Comparison of ENCODE assay signal across 10 cellular contexts in genomic region chr4:30722092-30722915, GRCh38. TPM values are rescaled to one million over a fixed set of nuclear protein-coding genes. Genes with fewer than 3 reads are reported as not detected.
DNase-seq lines count a peak whose midpoint lies in the region; ATAC-seq and TF ChIP-seq lines count a peak whose summit lies in the region.
"Had no signal": no experiment of that assay in that cellular context is flagged by ENCODE, and none has a peak within 500 bp of the region (broad histone marks: within the 10 kb centered on the region; RNA-seq: fewer than 3 reads in every experiment).

No MANE protein-coding gene starts in this region.

- TF ChIP-seq POLR2A in erythroblast (IDR thresholded peaks at IDR 0.05; ENCODE audit: low read length) = no peak

- no TSS peak for BruUV-seq in mammary epithelial cell (replicated peaks; lab: Mats Ljungman, UMichigan)

- no peaks in the 10 kb centered on the region for H3K9me3 ChIP-seq in mammary epithelial cell (replicated peaks; ENCODE audit: insufficient read depth, low read length)
- H3K9me3 ChIP-seq in skeletal muscle satellite cell (replicated peaks; ENCODE audit: low read length) = no peaks in the 10 kb centered on the region

- H3K9ac ChIP-seq in mammary epithelial cell (ENCODE audit: insufficient read depth, low read length) (no peak overlapping the region), skeletal muscle satellite cell (ENCODE audit: low read depth, low read length) (peak overlapping the region; percentile 53)

- peaks cover 4% of the 10 kb centered on the region; the same call in 2 of the 3 replicates for H3K9me3 Mint-ChIP-seq in GM23338

- no peaks in the 10 kb centered on the region for H3K9me2 ChIP-seq in GM23338 (ENCODE audit: insufficient read depth)

- peak overlapping the region; percentile 72 for H3K4me3 Mint-ChIP-seq in GM23338

- H3K36me3 ChIP-seq in GM23338 (ENCODE audit: insufficient read depth) (no peaks in the 10 kb centered on the region), mammary epithelial cell (ENCODE audit: insufficient read depth, low read length) (no peaks in the 10 kb centered on the region), skeletal muscle satellite cell (ENCODE audit: insufficient read depth, low read length) (no peaks in the 10 kb centered on the region)

- intact Hi-C loops in mammary epithelial cell (cut with micrococcal nuclease) = loop anchor here (5.0 kb wide), 1 partner anchor 75 kb away; no protein-coding TSS in a partner anchor

- H4K20me1 ChIP-seq in GM23338 (replicated peaks; ENCODE audit: insufficient read depth) = peaks cover 4% of the 10 kb centered on the region; the same call in 1 of the 2 replicates
- no peaks in the 10 kb centered on the region for H4K20me1 ChIP-seq in mammary epithelial cell (ENCODE audit: insufficient read depth, low read length)

- H3K79me2 ChIP-seq in GM23338 (replicated peaks; ENCODE audit: insufficient read depth) (no peaks in the 10 kb centered on the region), mammary epithelial cell (ENCODE audit: insufficient read depth, low read length) (peaks cover 50% of the 10 kb centered on the region)

- H3K4me3 ChIP-seq in GM23338 = peak overlapping the region; percentile 96
- H3K4me3 ChIP-seq in mammary epithelial cell (replicated peaks in 1 of 3; ENCODE audit: insufficient read depth in 1 of 3, low read depth in 2 of 3, low read length in 3 of 3) = peak overlapping the region; percentile 41 to 81 (median 79)
- peak overlapping the region; percentile 90 for H3K4me3 ChIP-seq in skeletal muscle satellite cell (ENCODE audit: low read length)

- H3K27ac ChIP-seq in GM23338 (ENCODE audit: low read depth) (no peak overlapping the region), mammary epithelial cell (ENCODE audit: insufficient read depth, low read depth, low read length) (no peak overlapping the region)

- H2AFZ ChIP-seq in GM23338 (peak overlapping the region; percentile 88), mammary epithelial cell (ENCODE audit: low read depth, low read length) (peak overlapping the region; percentile 95)

- peak overlapping the region; percentile 98 for H3K4me2 ChIP-seq in GM23338
- H3K4me2 ChIP-seq in mammary epithelial cell (ENCODE audit: insufficient read depth, low read depth, low read length) = peak overlapping the region; percentile 99
- H3K4me2 ChIP-seq in skeletal muscle satellite cell (ENCODE audit: low read length) = peak overlapping the region; percentile 100

- H3F3A ChIP-seq in GM23338 (replicated peaks; ENCODE audit: low read depth) = peaks cover 13% of the 10 kb centered on the region; the same call in 1 of the 2 replicates

- in situ Hi-C loops in mammary epithelial cell (cut with MboI; ENCODE audit: low sequenced_read_pairs in 2 of 2) = loop anchor here (5.0 to 25.0 kb wide), 5 partner anchors 35 to 940 kb away; no protein-coding TSS in a partner anchor

- 44% methylated on average over 6 of the region's 95 CpGs for WGBS in mammary epithelial cell (ENCODE audit: low coverage, missing lambda C conversion rate)

- TF ChIP-seq CTCF in GM23338 (conservative IDR thresholded peaks at IDR 0.05; ENCODE audit: low read depth in 2 of 2) (no peak; a peak in 1 of 4 replicates), mammary epithelial cell (conservative IDR thresholded peaks at IDR 0.05 in 1 of 2, IDR thresholded peaks at IDR 0.05 in 1 of 2; ENCODE audit: extremely low read depth in 1 of 2, insufficient read depth in 1 of 2, low read depth in 1 of 2, low read length in 2 of 2) (no peak)

- H3K4me1 ChIP-seq in GM23338 (ENCODE audit: insufficient read depth) = peaks cover 9% of the 10 kb centered on the region; the same call in 1 of the 2 replicates
- peaks cover 38% of the 10 kb centered on the region for H3K4me1 ChIP-seq in mammary epithelial cell (ENCODE audit: insufficient read depth, low read length)
- H3K4me1 ChIP-seq in skeletal muscle satellite cell (ENCODE audit: control insufficient read depth, insufficient read depth, low read length) = peaks cover 27% of the 10 kb centered on the region

- no peak overlapping the region for H3K27ac Mint-ChIP-seq in GM23338

- H3K27me3 ChIP-seq in GM23338 (ENCODE audit: insufficient read depth) (peaks cover 56% of the 10 kb centered on the region), mammary epithelial cell (ENCODE audit: insufficient read depth, low read length) (no peaks in the 10 kb centered on the region), skeletal muscle satellite cell (ENCODE audit: control insufficient read depth, insufficient read depth, low read length) (no peaks in the 10 kb centered on the region)

- no peak for ATAC-seq in GM23338

- peaks cover 19% of the 10 kb centered on the region for H3K4me1 Mint-ChIP-seq in GM23338

- CTCF ChIA-PET in mammary epithelial cell (lab: Charles Lee; ENCODE audit: low non-redundant PET) = no interaction called here

- H3K36me3 Mint-ChIP-seq in GM23338 (ENCODE audit: low read depth) = no peaks in the 10 kb centered on the region

- DNase-seq in GM23338 (ENCODE audit: low spot score) (peak; percentile 73), mammary epithelial cell (no peak), inferior parietal cortex (ENCODE audit: extremely low spot score) (peak; percentile 2), HK-2 (ENCODE audit: unreplicated experiment) (no peak), erythroblast (lab: John Stamatoyannopoulos, UW) (no peak), AG08396 (ENCODE audit: low spot score) (no peak)
- DNase-seq in activated CD4-positive, alpha-beta T cell treated with anti-CD3 and anti-CD28 coated beads, Interleukin-2, amount 50 U/mL, for 1 hour = no peak
- DNase-seq: OCI-M1; stimulated activated CD4-positive, alpha-beta T cell treated with anti-CD3 and anti-CD28 coated beads, Interleukin-1b, Interleukin-23, amount 100 ng/mL, for 48 hours had no signal

- dilution Hi-C loops in mammary epithelial cell (cut with HindIII; ENCODE audit: low sequenced_read_pairs) = no loop called here

- peaks cover 61% of the 10 kb centered on the region for H3K27me3 Mint-ChIP-seq in GM23338 (ENCODE audit: insufficient read depth, low read depth, poor library complexity)

TF ChIP-seq in GM23338, 12 proteins besides CTCF, POLR2A, EP300 and RAD21 (continues in another document):
- TF ChIP-seq ZNF462 (CRISPR knock-in tag; IDR thresholded peaks at IDR 0.05) = no peak
- no peak for TF ChIP-seq NANOG (IDR thresholded peaks at IDR 0.05; ENCODE audit: borderline replicate concordance)

RNA-seq across cellular contexts. Expression of gene PCDH7, which starts 2.1 kb away (rescaled TPM):
- 7.6 and 10.8 TPM in 2 replicates for total RNA-seq in GM23338 (2014; rRNA removed; shearing (Covaris generic))
- polyA plus RNA-seq in GM23338 (2016; fragmentation: Nextera tagmentation; extraction: Ambion mirVana) (2.4 and 2.7 TPM in 2 replicates), mammary epithelial cell (15.1 TPM)
- 10 to 100 TPM; 22.6 to 94.5 TPM for total RNA-seq in mammary epithelial cell
- polyA minus RNA-seq in mammary epithelial cell = 40.4 TPM
- total RNA-seq in skeletal muscle satellite cell (2012; rRNA removed) = 0.51 and 2.0 TPM in 2 replicates

Comparison
In these comparisons a context has a peak if more than half of its experiments do, and no peak if none do; other contexts are left out.
1. DNase-seq: peak in GM23338 (single experiment) and inferior parietal cortex (single experiment); none in mammary epithelial cell (single experiment), HK-2 (single experiment), erythroblast (0 of 2), activated CD4-positive, alpha-beta T cell treated with anti-CD3 and anti-CD28 coated beads, Interleukin-2, amount 50 U/mL, for 1 hour (single experiment) and AG08396 (single experiment).
2. Peak in every context shown above with its lines, with median percentiles within 50 percentile points of each other: H3K4me2 ChIP-seq and H3K4me3 ChIP-seq.